ENCODE assay signal across 1 cellular context in the genomic region with DNA sequence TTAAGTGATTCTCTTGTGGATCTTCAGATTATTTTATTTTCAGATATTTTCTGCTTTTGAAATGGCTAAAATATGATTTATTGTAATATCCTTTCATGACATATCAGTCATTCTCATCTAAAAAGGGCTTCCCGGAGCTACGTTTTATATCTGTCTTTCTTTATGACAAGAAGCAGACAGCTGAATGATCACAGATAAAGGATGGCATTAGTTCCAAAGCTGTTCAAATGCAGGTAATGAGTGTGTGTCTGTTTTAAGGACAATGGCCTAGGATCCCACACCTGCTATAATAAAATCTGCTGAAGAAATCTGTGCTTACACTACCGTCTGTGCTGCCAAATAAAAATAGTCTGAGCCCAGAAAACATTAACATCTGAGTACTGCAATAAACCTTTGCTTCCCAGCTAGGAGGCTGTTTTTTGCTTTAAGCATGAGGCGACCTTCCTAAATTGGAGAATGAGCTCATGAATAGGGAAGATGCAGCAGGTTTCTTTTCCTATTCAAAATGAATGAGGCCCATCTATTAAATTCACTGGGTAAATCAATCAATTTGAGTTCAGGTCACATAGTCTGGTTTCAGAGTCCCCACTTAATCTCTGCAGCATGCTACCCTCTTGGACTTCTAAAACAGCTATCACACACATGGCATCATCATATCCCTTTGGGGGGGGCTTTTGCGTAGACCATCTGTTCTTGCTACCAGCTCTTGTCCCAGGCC.
TF ChIP-seq lines count a peak whose summit lies in the region.

No MANE protein-coding gene starts in this region.

TF ChIP-seq in GM23338, 12 proteins besides CTCF, POLR2A, EP300 and RAD21 (continued from another document):
- TF ChIP-seq, protein P1, sequence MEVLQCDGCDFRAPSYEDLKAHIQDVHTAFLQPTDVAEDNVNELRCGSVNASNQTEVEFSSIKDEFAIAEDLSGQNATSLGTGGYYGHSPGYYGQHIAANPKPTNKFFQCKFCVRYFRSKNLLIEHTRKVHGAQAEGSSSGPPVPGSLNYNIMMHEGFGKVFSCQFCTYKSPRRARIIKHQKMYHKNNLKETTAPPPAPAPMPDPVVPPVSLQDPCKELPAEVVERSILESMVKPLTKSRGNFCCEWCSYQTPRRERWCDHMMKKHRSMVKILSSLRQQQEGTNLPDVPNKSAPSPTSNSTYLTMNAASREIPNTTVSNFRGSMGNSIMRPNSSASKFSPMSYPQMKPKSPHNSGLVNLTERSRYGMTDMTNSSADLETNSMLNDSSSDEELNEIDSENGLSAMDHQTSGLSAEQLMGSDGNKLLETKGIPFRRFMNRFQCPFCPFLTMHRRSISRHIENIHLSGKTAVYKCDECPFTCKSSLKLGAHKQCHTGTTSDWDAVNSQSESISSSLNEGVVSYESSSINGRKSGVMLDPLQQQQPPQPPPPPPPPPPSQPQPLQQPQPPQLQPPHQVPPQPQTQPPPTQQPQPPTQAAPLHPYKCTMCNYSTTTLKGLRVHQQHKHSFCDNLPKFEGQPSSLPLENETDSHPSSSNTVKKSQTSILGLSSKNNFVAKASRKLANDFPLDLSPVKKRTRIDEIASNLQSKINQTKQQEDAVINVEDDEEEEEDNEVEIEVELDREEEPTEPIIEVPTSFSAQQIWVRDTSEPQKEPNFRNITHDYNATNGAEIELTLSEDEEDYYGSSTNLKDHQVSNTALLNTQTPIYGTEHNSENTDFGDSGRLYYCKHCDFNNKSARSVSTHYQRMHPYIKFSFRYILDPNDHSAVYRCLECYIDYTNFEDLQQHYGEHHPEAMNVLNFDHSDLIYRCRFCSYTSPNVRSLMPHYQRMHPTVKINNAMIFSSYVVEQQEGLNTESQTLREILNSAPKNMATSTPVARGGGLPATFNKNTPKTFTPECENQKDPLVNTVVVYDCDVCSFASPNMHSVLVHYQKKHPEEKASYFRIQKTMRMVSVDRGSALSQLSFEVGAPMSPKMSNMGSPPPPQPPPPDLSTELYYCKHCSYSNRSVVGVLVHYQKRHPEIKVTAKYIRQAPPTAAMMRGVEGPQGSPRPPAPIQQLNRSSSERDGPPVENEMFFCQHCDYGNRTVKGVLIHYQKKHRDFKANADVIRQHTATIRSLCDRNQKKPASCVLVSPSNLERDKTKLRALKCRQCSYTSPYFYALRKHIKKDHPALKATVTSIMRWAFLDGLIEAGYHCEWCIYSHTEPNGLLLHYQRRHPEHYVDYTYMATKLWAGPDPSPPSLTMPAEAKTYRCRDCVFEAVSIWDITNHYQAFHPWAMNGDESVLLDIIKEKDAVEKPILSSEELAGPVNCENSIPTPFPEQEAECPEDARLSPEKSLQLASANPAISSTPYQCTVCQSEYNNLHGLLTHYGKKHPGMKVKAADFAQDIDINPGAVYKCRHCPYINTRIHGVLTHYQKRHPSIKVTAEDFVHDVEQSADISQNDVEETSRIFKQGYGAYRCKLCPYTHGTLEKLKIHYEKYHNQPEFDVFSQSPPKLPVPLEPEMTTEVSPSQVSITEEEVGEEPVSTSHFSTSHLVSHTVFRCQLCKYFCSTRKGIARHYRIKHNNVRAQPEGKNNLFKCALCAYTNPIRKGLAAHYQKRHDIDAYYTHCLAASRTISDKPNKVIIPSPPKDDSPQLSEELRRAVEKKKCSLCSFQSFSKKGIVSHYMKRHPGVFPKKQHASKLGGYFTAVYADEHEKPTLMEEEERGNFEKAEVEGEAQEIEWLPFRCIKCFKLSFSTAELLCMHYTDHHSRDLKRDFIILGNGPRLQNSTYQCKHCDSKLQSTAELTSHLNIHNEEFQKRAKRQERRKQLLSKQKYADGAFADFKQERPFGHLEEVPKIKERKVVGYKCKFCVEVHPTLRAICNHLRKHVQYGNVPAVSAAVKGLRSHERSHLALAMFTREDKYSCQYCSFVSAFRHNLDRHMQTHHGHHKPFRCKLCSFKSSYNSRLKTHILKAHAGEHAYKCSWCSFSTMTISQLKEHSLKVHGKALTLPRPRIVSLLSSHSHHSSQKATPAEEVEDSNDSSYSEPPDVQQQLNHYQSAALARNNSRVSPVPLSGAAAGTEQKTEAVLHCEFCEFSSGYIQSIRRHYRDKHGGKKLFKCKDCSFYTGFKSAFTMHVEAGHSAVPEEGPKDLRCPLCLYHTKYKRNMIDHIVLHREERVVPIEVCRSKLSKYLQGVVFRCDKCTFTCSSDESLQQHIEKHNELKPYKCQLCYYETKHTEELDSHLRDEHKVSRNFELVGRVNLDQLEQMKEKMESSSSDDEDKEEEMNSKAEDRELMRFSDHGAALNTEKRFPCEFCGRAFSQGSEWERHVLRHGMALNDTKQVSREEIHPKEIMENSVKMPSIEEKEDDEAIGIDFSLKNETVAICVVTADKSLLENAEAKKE (CRISPR knock-in tag; IDR thresholded peaks at IDR 0.05): no peak
